8 cellular contexts compared by ENCODE assay signal in genomic region chr7:21426958-21427860, GRCh38. TPM values are rescaled to one million over a fixed set of nuclear protein-coding genes. Genes with fewer than 3 reads are reported as not detected.
DNase-seq lines count a peak whose midpoint lies in the region; ATAC-seq lines count a peak whose summit lies in the region.

No MANE protein-coding gene starts in this region.

- peak overlapping the region; percentile 97 for H3K27ac ChIP-seq in SK-N-MC
- H3K27ac ChIP-seq in temporal lobe (ENCODE audit: low read depth, low read length): peak overlapping the region; percentile 96

- H3K36me3 ChIP-seq in SK-N-MC (ENCODE audit: insufficient read depth, low read length): 0 out of 2 replicates have a peak, but pooled peaks cover 4% of the 10 kb centered on the region

- peak overlapping the region; percentile 95 for H3K9ac ChIP-seq in SK-N-MC (ENCODE audit: insufficient read length)

- peak overlapping the region; percentile 99 for H3K4me3 Mint-ChIP-seq in activated naive CD4-positive, alpha-beta T cell treated with anti-CD3 and anti-CD28 coated beads, Interleukin-2, amount 50 U/mL, for 24 hours

- peaks cover 50% of the 10 kb centered on the region for H3K4me1 Mint-ChIP-seq in activated naive CD4-positive, alpha-beta T cell treated with anti-CD3 and anti-CD28 coated beads, Interleukin-2, amount 50 U/mL, for 24 hours

- peak overlapping the region; percentile 99 for H3K27ac Mint-ChIP-seq in activated naive CD4-positive, alpha-beta T cell treated with anti-CD3 and anti-CD28 coated beads, Interleukin-2, amount 50 U/mL, for 24 hours

- H3K36me3 Mint-ChIP-seq in activated naive CD4-positive, alpha-beta T cell treated with anti-CD3 and anti-CD28 coated beads, Interleukin-2, amount 50 U/mL, for 24 hours: peaks cover 13% of the 10 kb centered on the region

- peak; percentile 74 for ATAC-seq in HG02588 (IDR thresholded peaks at IDR 0.05; ENCODE audit: unreplicated experiment)

- H3K4me3 ChIP-seq in GM08714 (ENCODE audit: low read length) (peak overlapping the region; percentile 87), SK-N-MC (peak overlapping the region; percentile 97)

- H3K27me3 Mint-ChIP-seq in activated naive CD4-positive, alpha-beta T cell treated with anti-CD3 and anti-CD28 coated beads, Interleukin-2, amount 50 U/mL, for 24 hours: no peaks in the 10 kb centered on the region

- DNase-seq in NCI-H1048 (lab: John Stamatoyannopoulos, UW): peak; percentile 98
- peak; percentile 81 for DNase-seq in SK-N-MC (ENCODE audit: low read depth, low spot score)
- peak; percentile 72 for DNase-seq in glomerular endothelial cell (ENCODE audit: extremely low read depth, low read depth, low spot score)
- peak; percentile 99 for DNase-seq in occipital lobe (lab: John Stamatoyannopoulos, UW)

- H3K9me3 Mint-ChIP-seq in activated naive CD4-positive, alpha-beta T cell treated with anti-CD3 and anti-CD28 coated beads, Interleukin-2, amount 50 U/mL, for 24 hours: no peaks in the 10 kb centered on the region

- H3K9me3 ChIP-seq in SK-N-MC (ENCODE audit: low read depth, low read length): no peaks in the 10 kb centered on the region

RNA-seq across cellular contexts. Expression of gene SP4, which starts 0.7 kb away (rescaled TPM):
- total RNA-seq in glomerular endothelial cell (5.2 and 5.4 TPM in 2 replicates), occipital lobe (76.6 TPM), temporal lobe (59.0 TPM)

Comparison
In these comparisons a context has a peak if more than half of its experiments do, and no peak if none do; other contexts are left out.
1. Peak in every context shown above with its lines: DNase-seq, ATAC-seq, H3K4me3 ChIP-seq and H3K27ac ChIP-seq.